8 cellular contexts compared by ENCODE assay signal in genomic region chr15:75639709-75640482, GRCh38. TPM values are rescaled to one million over a fixed set of nuclear protein-coding genes. Genes with fewer than 3 reads are reported as not detected.
DNase-seq lines count a peak whose midpoint lies in the region; ATAC-seq and TF ChIP-seq lines count a peak whose summit lies in the region.

IMP3 (minus strand) TSS chr15:75640224; CDS start chr15:75640168, 56 bp downstream.

- peak within 1 kb of the TSS; percentile 70 for H3K4me2 ChIP-seq in KMS-11

- H3K4me1 ChIP-seq in KMS-11 (ENCODE audit: low read depth, poor library complexity, severe bottlenecking) = peaks cover 32% of the 10 kb centered on the region
- H3K4me1 ChIP-seq in Peyer's patch = peaks cover 0 to 35% (median 15%) of the 10 kb centered on the region in 4 donors
- peaks cover 27 to 32% of the 10 kb centered on the region in 2 donors for H3K4me1 ChIP-seq in muscle layer of duodenum (ENCODE audit: control insufficient read depth in 1 of 2, insufficient read depth in 2 of 2, low read length in 2 of 2)

- H3K9ac ChIP-seq in KMS-11 = peak within 1 kb of the TSS; percentile 89

- H3K79me2 ChIP-seq in KMS-11 (ENCODE audit: insufficient read depth, low read depth) = peaks cover 32% of the 10 kb centered on the region

- TF ChIP-seq CTCF in KMS-11 (conservative IDR thresholded peaks at IDR 0.05; ENCODE audit: low read depth, low read length) = no peak
- peak in 1 of 6 experiments; percentile 9 for TF ChIP-seq CTCF in Peyer's patch (IDR thresholded peaks at IDR 0.05)

- DNase-seq in DMS53 treated with DMSO at 0.1 percent for 48 hours (lab: John Stamatoyannopoulos, UW; ENCODE audit: unreplicated experiment) (peak; percentile 90), Peyer's patch (peak; percentile 94 to 98 (median 95))
- DNase-seq in activated T-cell treated with anti-CD3 and anti-CD28 coated beads, Interleukin-2, amount 50 U/mL, for 48 hours = peak; percentile 95
- peak; percentile 90 to 91 for DNase-seq in stimulated activated CD8-positive, alpha-beta memory T cell treated with anti-CD3 and anti-CD28 coated beads, Interleukin-7, amount 100 ng/mL, for 4 hours (ENCODE audit: low read depth in 2 of 2)

- no peak within 1 kb of the TSS for H3K4me3 ChIP-seq in KMS-11 (IDR thresholded peaks at IDR 0.05; ENCODE audit: insufficient read depth, low read depth, low read length)
- peak within 1 kb of the TSS; percentile 81 to 91 (median 81) for H3K4me3 ChIP-seq in Peyer's patch
- peak within 1 kb of the TSS; percentile 94 to 100 for H3K4me3 ChIP-seq in muscle layer of duodenum (ENCODE audit: low read depth in 1 of 2, low read length in 2 of 2)

- H2AFZ ChIP-seq in KMS-11 (ENCODE audit: low read depth) = peak within 1 kb of the TSS; percentile 68

- no peaks in the 10 kb centered on the region for H4K20me1 ChIP-seq in KMS-11 (ENCODE audit: insufficient read depth)

- H3K36me3 ChIP-seq in KMS-11 (ENCODE audit: insufficient read depth) (0 out of 2 replicates have a peak, but pooled peaks cover 4% of the 10 kb centered on the region), Peyer's patch (no peaks in the 10 kb centered on the region), muscle layer of duodenum (ENCODE audit: control insufficient read depth in 1 of 2, insufficient read depth in 2 of 2, low read length in 2 of 2) (no peaks in the 10 kb centered on the region)

- H3K9me3 ChIP-seq in Peyer's patch (no peaks in the 10 kb centered on the region), muscle layer of duodenum (ENCODE audit: control insufficient read depth in 1 of 2, low read length in 2 of 2) (no peaks in the 10 kb centered on the region)

- H3K27me3 ChIP-seq in KMS-11 (ENCODE audit: insufficient read depth, low read depth) = no peaks in the 10 kb centered on the region
- no peaks in the 10 kb centered on the region for H3K27me3 ChIP-seq in Peyer's patch
- no peaks in the 10 kb centered on the region for H3K27me3 ChIP-seq in muscle layer of duodenum (ENCODE audit: low read depth, low read length)

- TF ChIP-seq POLR2A in Peyer's patch (IDR thresholded peaks at IDR 0.05) = peak; percentile 96 to 98

- ATAC-seq in GM21737 (IDR thresholded peaks at IDR 0.05; ENCODE audit: unreplicated experiment) (peak; percentile 91), esophagus mucosa (peak; percentile 94)

- H3K27ac ChIP-seq in KMS-11 = peak within 1 kb of the TSS; percentile 85
- peak within 1 kb of the TSS; percentile 94 to 97 (median 96) for H3K27ac ChIP-seq in Peyer's patch
- peak within 1 kb of the TSS; percentile 87 for H3K27ac ChIP-seq in muscle layer of duodenum (ENCODE audit: low read length)

RNA-seq across cellular contexts. Expression of gene IMP3, which starts in this region (rescaled TPM):
- total RNA-seq in Peyer's patch = 100 to 1,000 TPM in 3 of 4 donors, 10 to 100 TPM in 1; 96.8 to 133 (median 124) TPM
- total RNA-seq in esophagus mucosa = 68.1 TPM
